ENCODE assay signal across 2 cellular contexts in genomic region chr12:75970310-75970709, GRCh38.
TF ChIP-seq lines count a peak whose summit lies in the region.

No MANE protein-coding gene starts in this region.

TF ChIP-seq in IMR-90, 13 proteins besides CTCF, POLR2A, EP300 and RAD21:
- TF ChIP-seq SMC3 (IDR thresholded peaks at IDR 0.05; ENCODE audit: low read depth, low read length) = no peak
- TF ChIP-seq BHLHE40 (IDR thresholded peaks at IDR 0.05; ENCODE audit: low read depth, low read length) = no peak
- no peak for TF ChIP-seq RCOR1 (IDR thresholded peaks at IDR 0.05; ENCODE audit: insufficient replicate concordance, low read length)
- no peak for TF ChIP-seq ELK1 (IDR thresholded peaks at IDR 0.05; ENCODE audit: borderline replicate concordance, low read depth, low read length)
- TF ChIP-seq CEBPB (IDR thresholded peaks at IDR 0.05; ENCODE audit: low read depth, low read length) = no peak
- no peak for TF ChIP-seq MAFK (IDR thresholded peaks at IDR 0.05; ENCODE audit: low read depth, low read length)
- no peak for TF ChIP-seq USF2 (IDR thresholded peaks at IDR 0.05; ENCODE audit: low read depth, low read length)
- no peak for TF ChIP-seq RFX5 (IDR thresholded peaks at IDR 0.05; ENCODE audit: low read depth, low read length)
- no peak for TF ChIP-seq MXI1 (IDR thresholded peaks at IDR 0.05; ENCODE audit: borderline replicate concordance, low read depth, low read length)
- no peak for TF ChIP-seq CHD1 (IDR thresholded peaks at IDR 0.05; ENCODE audit: low read depth, low read length)
- TF ChIP-seq FOS (IDR thresholded peaks at IDR 0.05; ENCODE audit: low read depth, low read length) = no peak
- no peak for TF ChIP-seq MAZ (IDR thresholded peaks at IDR 0.05; ENCODE audit: borderline replicate concordance, low read depth, low read length)
- no peak for TF ChIP-seq NFE2L2 (IDR thresholded peaks at IDR 0.05; ENCODE audit: low read depth, low read length)

TF ChIP-seq in GM12878, 131 proteins besides CTCF, POLR2A, EP300 and RAD21:
- TF ChIP-seq CBFB (IDR thresholded peaks at IDR 0.05; ENCODE audit: low read depth) = no peak
- no peak for TF ChIP-seq PRDM15 (CRISPR knock-in tag; IDR thresholded peaks at IDR 0.05)
- TF ChIP-seq ZNF207 (IDR thresholded peaks at IDR 0.05; ENCODE audit: borderline replicate concordance) = no peak
- TF ChIP-seq ZNF274 (IDR thresholded peaks at IDR 0.05; ENCODE audit: insufficient read depth, insufficient read length) = no peak
- no peak for TF ChIP-seq ASH2L (IDR thresholded peaks at IDR 0.05; ENCODE audit: borderline replicate concordance, low read depth)
- no peak for TF ChIP-seq KDM1A (IDR thresholded peaks at IDR 0.05; ENCODE audit: borderline replicate concordance)
- no peak for TF ChIP-seq STAT3 (IDR thresholded peaks at IDR 0.05; ENCODE audit: low read depth, low read length)
- TF ChIP-seq NR2C1 (IDR thresholded peaks at IDR 0.05) = no peak
- no peak for TF ChIP-seq POU2F2 (IDR thresholded peaks at IDR 0.05; ENCODE audit: borderline replicate concordance, low read depth, low read length)
- no peak for TF ChIP-seq GATAD2B (conservative IDR thresholded peaks at IDR 0.05; ENCODE audit: low read depth)
- TF ChIP-seq SMAD1 (IDR thresholded peaks at IDR 0.05; ENCODE audit: low read depth, partially characterized antibody) = no peak
- no peak for TF ChIP-seq ZNF592 (IDR thresholded peaks at IDR 0.05)
- no peak for TF ChIP-seq HDGF (IDR thresholded peaks at IDR 0.05)
- TF ChIP-seq RCOR1 (conservative IDR thresholded peaks at IDR 0.05; ENCODE audit: low read depth, low read length) = no peak
- TF ChIP-seq NKRF (conservative IDR thresholded peaks at IDR 0.05) = no peak
- no peak for TF ChIP-seq SIX5 (IDR thresholded peaks at IDR 0.05; ENCODE audit: low read depth, low read length, severe bottlenecking)
- TF ChIP-seq SIN3A (IDR thresholded peaks at IDR 0.05; ENCODE audit: low read depth, low read length) = no peak
- no peak for TF ChIP-seq ZNF622 (IDR thresholded peaks at IDR 0.05)
TF ChIP-seq in GM12878: peak in this region for 0.
